ENCODE assay signal across 8 cellular contexts in genomic region chr14:70707138-70708038, GRCh38.
DNase-seq lines count a peak whose midpoint lies in the region; ATAC-seq and TF ChIP-seq lines count a peak whose summit lies in the region.

No MANE protein-coding gene starts in this region.

- H3K36me3 ChIP-seq in brain microvascular endothelial cell (replicated peaks) (no peaks in the 10 kb centered on the region), thyroid gland (no peaks in the 10 kb centered on the region)

- DNase-seq in GM10248 (ENCODE audit: extremely low spot score) (peak; percentile 61), HT1080 (ENCODE audit: low read depth) (peak; percentile 91), brain microvascular endothelial cell (peak; percentile 72), thyroid gland (peak; percentile 65 to 71), T-helper 17 cell (no peak), SHP77 (lab: John Stamatoyannopoulos, UW) (no peak)

- H3K36me3 Mint-ChIP-seq in T-helper 17 cell (ENCODE audit: low read depth): peaks cover 8% of the 10 kb centered on the region

- H3K27me3 Mint-ChIP-seq in T-helper 17 cell: peaks cover 10% of the 10 kb centered on the region

- POLR2A ChIA-PET in GM10248 (lab: Yijun Ruan, JAX): no interaction called here

- H3K4me3 ChIP-seq in brain microvascular endothelial cell (ENCODE audit: low read depth, low read length) (no peak overlapping the region), thyroid gland (replicated peaks in 1 of 3) (no peak overlapping the region)

- peaks cover 4% of the 10 kb centered on the region for H3K4me1 Mint-ChIP-seq in T-helper 17 cell

- ATAC-seq in GM21423 (IDR thresholded peaks at IDR 0.05; ENCODE audit: unreplicated experiment) (peak; percentile 84), T-helper 17 cell (no peak), HG03520 (IDR thresholded peaks at IDR 0.05; ENCODE audit: unreplicated experiment) (no peak)

- in situ Hi-C loops in brain microvascular endothelial cell (cut with HindIII; ENCODE audit: low pct_ligation_motif_present, low sequenced_read_pairs): no loop called here

- WGBS in thyroid gland, 2 donors: 89 to 95% methylated on average over 6 of the region's 6 CpGs

- TF ChIP-seq POLR2A in thyroid gland (IDR thresholded peaks at IDR 0.05): no peak

- H3K27me3 ChIP-seq in brain microvascular endothelial cell (replicated peaks): no peaks in the 10 kb centered on the region
- no peaks in the 10 kb centered on the region for H3K27me3 ChIP-seq in thyroid gland

- no peak overlapping the region for H3K27ac Mint-ChIP-seq in T-helper 17 cell

- H3K4me3 Mint-ChIP-seq in T-helper 17 cell: no peak overlapping the region

- H3K4me1 ChIP-seq in thyroid gland: peaks cover 21 to 55% of the 10 kb centered on the region in 2 donors

- H3K27ac ChIP-seq in brain microvascular endothelial cell (no peak overlapping the region), thyroid gland (no peak overlapping the region)

- H3K9me3 ChIP-seq in thyroid gland: no peaks in the 10 kb centered on the region
- H3K9me3 ChIP-seq in T-helper 17 cell (ENCODE audit: control insufficient read depth, low read length, poor library complexity, severe bottlenecking): no peaks in the 10 kb centered on the region

- TF ChIP-seq CTCF in GM10248 (IDR thresholded peaks at IDR 0.05; ENCODE audit: control extremely low read depth, extremely low read depth, low read depth, missing control alignments) (no peak), brain microvascular endothelial cell (IDR thresholded peaks at IDR 0.05; ENCODE audit: low read depth, low read length, missing control alignments) (no peak), thyroid gland (IDR thresholded peaks at IDR 0.05) (no peak)

- CTCF ChIA-PET in GM10248 (lab: Yijun Ruan, JAX): interaction anchor here (1.2 to 2.4 kb wide), 8 partner anchors 14 to 110 kb away, joined by 3 to 7 read pairs (median 5); no protein-coding TSS in a partner anchor

- intact Hi-C loops in thyroid gland (cut with DNase I): loop anchor here (5.0 kb wide), 1 partner anchor 35 kb away; no protein-coding TSS in a partner anchor

Comparison
In these comparisons a context has a peak if more than half of its experiments do, and no peak if none do; other contexts are left out.
1. DNase-seq: peak in GM10248 (single experiment), HT1080 (single experiment), brain microvascular endothelial cell (single experiment) and thyroid gland (2 of 2); none in T-helper 17 cell (0 of 3) and SHP77 (0 of 2).